26 cellular contexts compared by ENCODE assay signal in the genomic region with DNA sequence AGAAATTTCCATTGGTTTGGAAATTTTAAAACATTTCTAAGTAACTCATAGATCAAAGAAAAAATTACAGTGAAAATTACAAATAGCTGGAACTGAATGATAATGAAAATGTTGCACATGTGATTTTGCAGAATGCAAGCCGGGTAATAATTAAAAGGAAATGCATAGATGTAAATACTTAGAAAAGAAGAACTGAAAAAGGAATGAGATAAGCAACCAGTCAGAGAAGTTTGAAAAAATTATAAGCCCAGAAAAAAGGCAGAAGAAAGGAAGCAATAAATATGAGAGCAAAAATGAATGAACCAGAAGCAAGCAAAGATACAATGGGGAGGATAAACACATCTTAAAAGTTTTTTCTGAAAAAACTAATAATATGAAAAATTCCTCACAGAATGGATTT. TPM values are rescaled to one million over a fixed set of nuclear protein-coding genes. Genes with fewer than 3 reads are reported as not detected.
DNase-seq lines count a peak whose midpoint lies in the region; ATAC-seq and TF ChIP-seq lines count a peak whose summit lies in the region.
"Had no signal": no experiment of that assay in that cellular context is flagged by ENCODE, and none has a peak within 500 bp of the region (broad histone marks: within the 10 kb centered on the region; RNA-seq: fewer than 3 reads in every experiment).

No MANE protein-coding gene starts in this region.

- no peak for ATAC-seq in activated T-cell treated with anti-CD3 and anti-CD28 coated beads, Interleukin-2, amount 50 U/mL, for 72 hours (replicated peaks in 1 of 2)
- ATAC-seq in activated CD8-positive, alpha-beta T cell treated with anti-CD3 and anti-CD28 coated beads, Interleukin-2, amount 10 ng/mL, durations not matched to agents 7 days and 5 days = no peak
- ATAC-seq in stimulated activated effector memory CD8-positive, alpha-beta T cell treated with anti-CD3 and anti-CD28 coated beads, Interleukin-12 subunit alpha, Interleukin-12 subunit beta, amount 100 ng/mL, for 72 hours = peak; percentile 1
- ATAC-seq: gastroesophageal sphincter had no signal

- TF ChIP-seq CTCF in prostate gland (IDR thresholded peaks at IDR 0.05) = no peak

- peaks cover 26% of the 10 kb centered on the region for H3K4me1 Mint-ChIP-seq in activated T-cell treated with anti-CD3 and anti-CD28 coated beads, Interleukin-2, amount 50 U/mL, for 72 hours (ENCODE audit: low read depth)
- peaks cover 57% of the 10 kb centered on the region for H3K4me1 Mint-ChIP-seq in activated CD8-positive, alpha-beta T cell treated with anti-CD3 and anti-CD28 coated beads, Interleukin-2, amount 10 ng/mL, durations not matched to agents 7 days and 5 days (ENCODE audit: low read depth)
- peaks cover 54% of the 10 kb centered on the region for H3K4me1 Mint-ChIP-seq in stimulated activated effector memory CD8-positive, alpha-beta T cell treated with anti-CD3 and anti-CD28 coated beads, Interleukin-12 subunit alpha, Interleukin-12 subunit beta, amount 100 ng/mL, for 72 hours

- no peak overlapping the region for H3K4me3 ChIP-seq in prostate gland
- H3K4me3 ChIP-seq: ascending aorta, esophagus muscularis mucosa, gastroesophageal sphincter, thoracic aorta had no signal

- no peaks in the 10 kb centered on the region for H3K36me3 ChIP-seq in prostate gland
- H3K36me3 ChIP-seq: ascending aorta, esophagus muscularis mucosa, gastroesophageal sphincter, thoracic aorta had no signal

- peaks cover 0 to 2% of the 10 kb centered on the region in 2 donors for H3K9me3 Mint-ChIP-seq in activated T-cell treated with anti-CD3 and anti-CD28 coated beads, Interleukin-2, amount 50 U/mL, for 72 hours
- H3K9me3 Mint-ChIP-seq in activated CD8-positive, alpha-beta T cell treated with anti-CD3 and anti-CD28 coated beads, Interleukin-2, amount 10 ng/mL, durations not matched to agents 7 days and 5 days (ENCODE audit: insufficient read depth) = no peaks in the 10 kb centered on the region
- peaks cover 3% of the 10 kb centered on the region for H3K9me3 Mint-ChIP-seq in stimulated activated effector memory CD8-positive, alpha-beta T cell treated with anti-CD3 and anti-CD28 coated beads, Interleukin-12 subunit alpha, Interleukin-12 subunit beta, amount 100 ng/mL, for 72 hours
- H3K9me3 Mint-ChIP-seq: activated naive CD4-positive, alpha-beta T cell treated with anti-CD3 and anti-CD28 coated beads, Interleukin-2, amount 10 ng/mL, durations not matched to agents 7 days and 5 days; HFFc6; nephron progenitor cell; T-helper 1 cell treated with Interleukin-12 subunit alpha and Interleukin-12 subunit beta and Interleukin-4 antibody, amounts not matched to agents 30 μg/mL and 1 μg/mL, for 36 hours had no signal

- CTCF ChIA-PET in activated CD8-positive, alpha-beta T cell treated with anti-CD3 and anti-CD28 coated beads, Interleukin-2, amount 10 ng/mL, durations not matched to agents 7 days and 5 days (lab: Charles Lee) = no interaction called here

- H3K9me3 ChIP-seq in prostate gland = no peaks in the 10 kb centered on the region
- H3K9me3 ChIP-seq: ascending aorta, esophagus muscularis mucosa, thoracic aorta had no signal

- 86% methylated on average over 1 of the region's 1 CpG for WGBS in prostate gland

- no peak for DNase-seq in activated T-cell treated with anti-CD3 and anti-CD28 coated beads, Interleukin-2, amount 50 U/mL, for 72 hours
- DNase-seq in activated T-cell treated with anti-CD3 and anti-CD28 coated beads for 4 hours (no peak), MV-4-11 (lab: John Stamatoyannopoulos, UW) (peak; percentile 18), occipital lobe (lab: John Stamatoyannopoulos, UW) (no peak), prostate gland (ENCODE audit: low spot score) (no peak)
- no peak for DNase-seq in activated CD8-positive, alpha-beta T cell treated with anti-CD3 and anti-CD28 coated beads, Interleukin-2, amount 10 ng/mL, durations not matched to agents 7 days and 5 days
- no peak for DNase-seq in stimulated activated effector memory CD8-positive, alpha-beta T cell treated with anti-CD3 and anti-CD28 coated beads, Interleukin-12 subunit alpha, Interleukin-12 subunit beta, amount 100 ng/mL, for 72 hours (ENCODE audit: low spot score in 2 of 2)
- DNase-seq in stimulated activated naive CD4-positive, alpha-beta T cell treated with Interleukin-2 at 50 U/mL for 16 hours (lab: John Stamatoyannopoulos, UW) = no peak
- DNase-seq: activated CD4-positive, CD25-positive, alpha-beta regulatory T cell; activated CD8-positive, alpha-beta memory T cell treated with anti-CD3 and anti-CD28 coated beads, Interleukin-2, amount 50 U/mL, for 48 hours; activated naive CD4-positive, alpha-beta T cell treated with anti-CD3 and anti-CD28 coated beads, Interleukin-2, amount 10 ng/mL, durations not matched to agents 7 days and 5 days; DMS79; HFFc6; KG1; NCI-H1105 treated with DMSO at 0.1 percent for 48 hours; NCI-H2107; NCI-H510A treated with DMSO at 0.1 percent for 48 hours; nephron progenitor cell; retina; Right ventricle myocardium superior had no signal

- H3K27ac Mint-ChIP-seq in activated T-cell treated with anti-CD3 and anti-CD28 coated beads, Interleukin-2, amount 50 U/mL, for 72 hours = peak overlapping the region; percentile 100
- H3K27ac Mint-ChIP-seq in activated CD8-positive, alpha-beta T cell treated with anti-CD3 and anti-CD28 coated beads, Interleukin-2, amount 10 ng/mL, durations not matched to agents 7 days and 5 days = peak overlapping the region; percentile 1
- peak overlapping the region; percentile 95 for H3K27ac Mint-ChIP-seq in stimulated activated effector memory CD8-positive, alpha-beta T cell treated with anti-CD3 and anti-CD28 coated beads, Interleukin-12 subunit alpha, Interleukin-12 subunit beta, amount 100 ng/mL, for 72 hours
- H3K27ac Mint-ChIP-seq: HFFc6, nephron progenitor cell had no signal

- no peak overlapping the region for H3K27ac ChIP-seq in prostate gland
- H3K27ac ChIP-seq: ascending aorta had no signal

- peaks cover 37% of the 10 kb centered on the region for H3K27me3 Mint-ChIP-seq in activated T-cell treated with anti-CD3 and anti-CD28 coated beads, Interleukin-2, amount 50 U/mL, for 72 hours (ENCODE audit: low read depth)
- H3K27me3 Mint-ChIP-seq in activated CD8-positive, alpha-beta T cell treated with anti-CD3 and anti-CD28 coated beads, Interleukin-2, amount 10 ng/mL, durations not matched to agents 7 days and 5 days (ENCODE audit: low read depth) = peaks cover 28% of the 10 kb centered on the region

- no peaks in the 10 kb centered on the region for H3K27me3 ChIP-seq in prostate gland (replicated peaks; ENCODE audit: insufficient read depth)
- H3K27me3 ChIP-seq: ascending aorta had no signal

- H3K36me3 Mint-ChIP-seq in activated T-cell treated with anti-CD3 and anti-CD28 coated beads, Interleukin-2, amount 50 U/mL, for 72 hours (ENCODE audit: insufficient read depth in 2 of 2) = no peaks in the 10 kb centered on the region
- peaks cover 9% of the 10 kb centered on the region for H3K36me3 Mint-ChIP-seq in activated CD8-positive, alpha-beta T cell treated with anti-CD3 and anti-CD28 coated beads, Interleukin-2, amount 10 ng/mL, durations not matched to agents 7 days and 5 days (ENCODE audit: low read depth)
- peaks cover 41% of the 10 kb centered on the region for H3K36me3 Mint-ChIP-seq in stimulated activated effector memory CD8-positive, alpha-beta T cell treated with anti-CD3 and anti-CD28 coated beads, Interleukin-12 subunit alpha, Interleukin-12 subunit beta, amount 100 ng/mL, for 72 hours
- H3K36me3 Mint-ChIP-seq: activated naive CD4-positive, alpha-beta T cell treated with anti-CD3 and anti-CD28 coated beads, Interleukin-2, amount 10 ng/mL, durations not matched to agents 7 days and 5 days had no signal

- peak overlapping the region in 1 of 2 donors; percentile 81 for H3K4me3 Mint-ChIP-seq in activated T-cell treated with anti-CD3 and anti-CD28 coated beads, Interleukin-2, amount 50 U/mL, for 72 hours
- no peak overlapping the region for H3K4me3 Mint-ChIP-seq in activated CD8-positive, alpha-beta T cell treated with anti-CD3 and anti-CD28 coated beads, Interleukin-2, amount 10 ng/mL, durations not matched to agents 7 days and 5 days
- peak overlapping the region; percentile 79 for H3K4me3 Mint-ChIP-seq in stimulated activated effector memory CD8-positive, alpha-beta T cell treated with anti-CD3 and anti-CD28 coated beads, Interleukin-12 subunit alpha, Interleukin-12 subunit beta, amount 100 ng/mL, for 72 hours
- H3K4me3 Mint-ChIP-seq: activated naive CD4-positive, alpha-beta T cell treated with anti-CD3 and anti-CD28 coated beads, Interleukin-2, amount 10 ng/mL, durations not matched to agents 7 days and 5 days; HFFc6; nephron progenitor cell; T-helper 1 cell treated with Interleukin-12 subunit alpha and Interleukin-12 subunit beta and Interleukin-4 antibody, amounts not matched to agents 30 μg/mL and 1 μg/mL, for 36 hours had no signal

- no peaks in the 10 kb centered on the region for H3K4me1 ChIP-seq in prostate gland (replicated peaks)

- POLR2A ChIA-PET in activated CD8-positive, alpha-beta T cell treated with anti-CD3 and anti-CD28 coated beads, Interleukin-2, amount 10 ng/mL, durations not matched to agents 7 days and 5 days (lab: Charles Lee) = no interaction called here

- intact Hi-C loops in prostate gland (cut with DNase I) = no loop called here

- no peak for TF ChIP-seq POLR2A in prostate gland (IDR thresholded peaks at IDR 0.05)

RNA-seq across cellular contexts. Expression of a gene that starts 3.2 kb away (rescaled TPM):
- 10 to 100 TPM; 22.5 to 88.0 TPM for total RNA-seq in activated T-cell treated with anti-CD3 and anti-CD28 coated beads, Interleukin-2, amount 50 U/mL, for 72 hours
- 10 to 100 TPM; 24.4 to 25.6 TPM for total RNA-seq in activated CD8-positive, alpha-beta T cell treated with anti-CD3 and anti-CD28 coated beads, Interleukin-2, amount 10 ng/mL, durations not matched to agents 7 days and 5 days
- total RNA-seq in occipital lobe (1.7 TPM), prostate gland (10 to 100 TPM in 1 of 2 donors, 1 to 10 TPM in 1; 1.1 to 13.0 TPM)
- total RNA-seq: HFFc6 had no signal

RNA-seq across cellular contexts. Expression of a gene that starts 57.5 kb away (rescaled TPM):
- total RNA-seq in activated T-cell treated with anti-CD3 and anti-CD28 coated beads, Interleukin-2, amount 50 U/mL, for 72 hours = under 1 TPM in 1 of 2 donors, not detected in 1; 0.16 TPM
- not detected for total RNA-seq in activated CD8-positive, alpha-beta T cell treated with anti-CD3 and anti-CD28 coated beads, Interleukin-2, amount 10 ng/mL, durations not matched to agents 7 days and 5 days
- total RNA-seq in occipital lobe = not detected
- total RNA-seq in prostate gland = not detected
- total RNA-seq: ascending aorta, esophagus muscularis mucosa, gastroesophageal sphincter, HFFc6, mesenteric fat pad, Right ventricle myocardium superior, thoracic aorta had no signal

Comparison
In these comparisons a context has a peak if more than half of its experiments do, and no peak if none do; other contexts are left out.
1. H3K27ac Mint-ChIP-seq: peak in every context shown above with its lines; median percentile 100 in activated T-cell treated with anti-CD3 and anti-CD28 coated beads, Interleukin-2, amount 50 U/mL, for 72 hours; 95 in stimulated activated effector memory CD8-positive, alpha-beta T cell treated with anti-CD3 and anti-CD28 coated beads, Interleukin-12 subunit alpha, Interleukin-12 subunit beta, amount 100 ng/mL, for 72 hours; 1 in activated CD8-positive, alpha-beta T cell treated with anti-CD3 and anti-CD28 coated beads, Interleukin-2, amount 10 ng/mL, durations not matched to agents 7 days and 5 days.